ENCODE assay signal across 18 cellular contexts in genomic region chr4:189304179-189304578, GRCh38.
DNase-seq lines count a peak whose midpoint lies in the region; ATAC-seq and TF ChIP-seq lines count a peak whose summit lies in the region.
"Had no signal": no experiment of that assay in that cellular context is flagged by ENCODE, and none has a peak within 500 bp of the region (broad histone marks: within the 10 kb centered on the region; RNA-seq: fewer than 3 reads in every experiment).

No MANE protein-coding gene starts in this region.

- H3K9me3 Mint-ChIP-seq in activated naive CD8-positive, alpha-beta T cell treated with anti-CD3 and anti-CD28 coated beads, Interleukin-2, amount 50 U/mL, for 24 hours, result peaks cover 10% of the 10 kb centered on the region

- no peaks in the 10 kb centered on the region for H3K36me3 Mint-ChIP-seq in activated naive CD8-positive, alpha-beta T cell treated with anti-CD3 and anti-CD28 coated beads, Interleukin-2, amount 50 U/mL, for 24 hours (ENCODE audit: low read depth)
- H3K36me3 Mint-ChIP-seq: CD4-positive, CD25-positive, alpha-beta regulatory T cell had no signal

- H3K9ac ChIP-seq in mammary epithelial cell (ENCODE audit: insufficient read depth, low read length), result no peak overlapping the region

- no peak overlapping the region for H2AFZ ChIP-seq in mammary epithelial cell (ENCODE audit: low read depth, low read length)

- H3K4me3 ChIP-seq in mammary epithelial cell (replicated peaks in 1 of 3; ENCODE audit: insufficient read depth in 1 of 3, low read depth in 2 of 3, low read length in 3 of 3) (no peak overlapping the region), esophagus squamous epithelium (no peak overlapping the region), sigmoid colon (no peak overlapping the region), SJCRH30 (no peak overlapping the region), thyroid gland (replicated peaks in 1 of 3) (no peak overlapping the region)
- H3K4me3 ChIP-seq: A549 had no signal

- H3K36me3 ChIP-seq in mammary epithelial cell (ENCODE audit: insufficient read depth, low read length) (no peaks in the 10 kb centered on the region), esophagus squamous epithelium (no peaks in the 10 kb centered on the region), sigmoid colon (no peaks in the 10 kb centered on the region), SJCRH30 (no peaks in the 10 kb centered on the region), thyroid gland (no peaks in the 10 kb centered on the region)

- H3K9me3 ChIP-seq in mammary epithelial cell (replicated peaks; ENCODE audit: insufficient read depth, low read length) (peaks cover 11% of the 10 kb centered on the region), esophagus squamous epithelium (no peaks in the 10 kb centered on the region), sigmoid colon (peaks cover 0 to 3% (median 0%) of the 10 kb centered on the region in 4 donors), SJCRH30 (replicated peaks) (no peaks in the 10 kb centered on the region), thyroid gland (no peaks in the 10 kb centered on the region)
- H3K9me3 ChIP-seq: A549 had no signal

- dilution Hi-C loops in mammary epithelial cell (cut with HindIII; ENCODE audit: low sequenced_read_pairs), result no loop called here

- CTCF ChIA-PET in mammary epithelial cell (lab: Charles Lee; ENCODE audit: low non-redundant PET), result no interaction called here

- H3K27me3 Mint-ChIP-seq in activated naive CD8-positive, alpha-beta T cell treated with anti-CD3 and anti-CD28 coated beads, Interleukin-2, amount 50 U/mL, for 24 hours, result peaks cover 2% of the 10 kb centered on the region
- H3K27me3 Mint-ChIP-seq: CD4-positive, CD25-positive, alpha-beta regulatory T cell had no signal

- H3K4me2 ChIP-seq in mammary epithelial cell (ENCODE audit: insufficient read depth, low read depth, low read length), result no peak overlapping the region
- H3K4me2 ChIP-seq: A549 had no signal

- in situ Hi-C loops in mammary epithelial cell (cut with MboI; ENCODE audit: low sequenced_read_pairs in 2 of 2), result no loop called here

- H3K27me3 ChIP-seq in mammary epithelial cell (ENCODE audit: insufficient read depth, low read length) (no peaks in the 10 kb centered on the region), esophagus squamous epithelium (no peaks in the 10 kb centered on the region), sigmoid colon (no peaks in the 10 kb centered on the region), SJCRH30 (no peaks in the 10 kb centered on the region), thyroid gland (no peaks in the 10 kb centered on the region)

- DNase-seq in RKO (ENCODE audit: low spot score), result peak; percentile 3
- DNase-seq in mammary epithelial cell, result peak; percentile 35
- no peak for DNase-seq in esophagus squamous epithelium (lab: John Stamatoyannopoulos, UW)
- DNase-seq in sigmoid colon, result no peak
- no peak for DNase-seq in SJCRH30
- DNase-seq in activated naive CD8-positive, alpha-beta T cell treated with anti-CD3 and anti-CD28 coated beads, Interleukin-2, amount 50 U/mL, for 24 hours, result no peak
- no peak for DNase-seq in thyroid gland
- DNase-seq in DMS53 (lab: John Stamatoyannopoulos, UW), result no peak
- DNase-seq: CD4-positive, CD25-positive, alpha-beta regulatory T cell; DMS79; Karpas-422; NCI-H1694; NCI-H2171; NCI-H345; NCI-H524; NCI-H774 had no signal

- H3K79me2 ChIP-seq in mammary epithelial cell (ENCODE audit: insufficient read depth, low read length), result no peaks in the 10 kb centered on the region

- intact Hi-C loops in mammary epithelial cell (cut with micrococcal nuclease) (no loop called here), esophagus squamous epithelium (cut with DNase I) (no loop called here), sigmoid colon (cut with DNase I) (no loop called here), thyroid gland (cut with DNase I) (no loop called here)

- H3K4me1 Mint-ChIP-seq in activated naive CD8-positive, alpha-beta T cell treated with anti-CD3 and anti-CD28 coated beads, Interleukin-2, amount 50 U/mL, for 24 hours, result no peaks in the 10 kb centered on the region
- H3K4me1 Mint-ChIP-seq: CD4-positive, CD25-positive, alpha-beta regulatory T cell had no signal

- no peak for ATAC-seq in activated naive CD8-positive, alpha-beta T cell treated with anti-CD3 and anti-CD28 coated beads, Interleukin-2, amount 50 U/mL, for 24 hours
- ATAC-seq: A549, Panc1 had no signal

- TF ChIP-seq POLR2A in esophagus squamous epithelium (IDR thresholded peaks at IDR 0.05) (no peak), sigmoid colon (IDR thresholded peaks at IDR 0.05) (no peak), thyroid gland (IDR thresholded peaks at IDR 0.05) (no peak)

- H3K27ac ChIP-seq in mammary epithelial cell (ENCODE audit: insufficient read depth, low read depth, low read length) (no peak overlapping the region), esophagus squamous epithelium (peak overlapping the region; percentile 32 to 83 (median 46)), sigmoid colon (peak overlapping the region in 3 of 4 donors; percentile 16 to 43 (median 43)), SJCRH30 (no peak overlapping the region), thyroid gland (no peak overlapping the region)
- H3K27ac ChIP-seq: A549 had no signal

- H4K20me1 ChIP-seq in mammary epithelial cell (ENCODE audit: insufficient read depth, low read length), result no peaks in the 10 kb centered on the region

- H3K4me1 ChIP-seq in mammary epithelial cell (ENCODE audit: insufficient read depth, low read length) (no peaks in the 10 kb centered on the region), esophagus squamous epithelium (peaks cover 0 to 33% (median 7%) of the 10 kb centered on the region in 3 donors), sigmoid colon (peaks cover 0 to 15% (median 11%) of the 10 kb centered on the region in 4 donors), SJCRH30 (no peaks in the 10 kb centered on the region), thyroid gland (no peaks in the 10 kb centered on the region)
- H3K4me1 ChIP-seq: A549 had no signal

- TF ChIP-seq CTCF in mammary epithelial cell (conservative IDR thresholded peaks at IDR 0.05 in 1 of 2, IDR thresholded peaks at IDR 0.05 in 1 of 2; ENCODE audit: extremely low read depth in 1 of 2, insufficient read depth in 1 of 2, low read depth in 1 of 2, low read length in 2 of 2) (no peak), esophagus squamous epithelium (IDR thresholded peaks at IDR 0.05) (no peak), sigmoid colon (IDR thresholded peaks at IDR 0.05) (no peak), thyroid gland (IDR thresholded peaks at IDR 0.05) (no peak)

- WGBS in mammary epithelial cell (ENCODE audit: low coverage, missing lambda C conversion rate), result 55% methylated on average over 2 of the region's 2 CpGs
- WGBS in esophagus squamous epithelium, 2 donors, result 37 to 58% methylated on average over 2 of the region's 2 CpGs
- 77 to 82% methylated on average over 2 of the region's 2 CpGs for WGBS in sigmoid colon, 2 donors
- 76 to 80% methylated on average over 2 of the region's 2 CpGs for WGBS in thyroid gland, 2 donors

- no TSS peak for BruUV-seq in mammary epithelial cell (replicated peaks; lab: Mats Ljungman, UMichigan)

- no peak for TF ChIP-seq EP300 in sigmoid colon (IDR thresholded peaks at IDR 0.05)

- no peak overlapping the region for H3K4me3 Mint-ChIP-seq in activated naive CD8-positive, alpha-beta T cell treated with anti-CD3 and anti-CD28 coated beads, Interleukin-2, amount 50 U/mL, for 24 hours

- H3K27ac Mint-ChIP-seq in activated naive CD8-positive, alpha-beta T cell treated with anti-CD3 and anti-CD28 coated beads, Interleukin-2, amount 50 U/mL, for 24 hours, result no peak overlapping the region
- H3K27ac Mint-ChIP-seq: CD4-positive, CD25-positive, alpha-beta regulatory T cell had no signal

Comparison
In these comparisons a context has a peak if more than half of its experiments do, and no peak if none do; other contexts are left out.
1. DNase-seq: peak in RKO (single experiment) and mammary epithelial cell (single experiment); none in esophagus squamous epithelium (single experiment), sigmoid colon (single experiment), SJCRH30 (0 of 2), activated naive CD8-positive, alpha-beta T cell treated with anti-CD3 and anti-CD28 coated beads, Interleukin-2, amount 50 U/mL, for 24 hours (single experiment), thyroid gland (0 of 2) and DMS53 (single experiment).
2. H3K27ac ChIP-seq: peak in esophagus squamous epithelium (4 of 4) and sigmoid colon (3 of 4); none in mammary epithelial cell (single experiment), SJCRH30 (single experiment) and thyroid gland (0 of 3).